Comparison of ENCODE assay signal across 1 cellular context in the genomic region with DNA sequence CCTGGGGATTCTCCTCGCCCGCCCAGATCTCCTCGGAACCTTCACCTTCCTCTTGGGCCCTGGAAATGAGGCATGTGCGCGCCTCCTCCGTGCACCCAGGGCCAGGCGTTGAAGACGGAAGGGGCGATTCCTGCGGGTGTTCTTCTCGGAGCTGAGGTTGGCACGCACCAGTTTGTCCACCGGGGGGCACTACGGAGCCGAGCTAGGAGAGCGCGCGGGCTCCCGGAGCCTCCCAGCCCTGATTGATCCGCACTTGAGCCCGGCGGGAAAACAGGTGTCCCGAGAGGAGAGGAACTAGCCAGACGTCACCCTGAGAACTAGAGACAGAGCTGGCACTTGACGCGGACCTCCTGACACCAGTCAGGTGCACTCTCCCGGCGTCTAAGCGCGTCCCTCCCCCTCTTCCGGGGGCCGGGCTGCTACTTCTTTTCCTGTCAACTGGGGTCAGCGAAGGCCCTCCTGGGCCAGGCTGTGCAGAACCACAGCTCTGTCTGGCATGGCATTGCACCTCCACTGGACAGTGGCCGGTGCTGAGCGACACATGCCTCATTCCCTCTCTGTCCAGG.
TF ChIP-seq lines count a peak whose summit lies in the region.

No MANE protein-coding gene starts in this region.

TF ChIP-seq in GM12878, 131 proteins besides CTCF, POLR2A, EP300 and RAD21 (continued from another document and continues in another):
- TF ChIP-seq GATAD2B (conservative IDR thresholded peaks at IDR 0.05; ENCODE audit: low read depth) = peak; percentile 65; the same call in 1 of the 2 replicates
- no peak for TF ChIP-seq ZZZ3 (IDR thresholded peaks at IDR 0.05; ENCODE audit: control insufficient read depth, insufficient read length, low read depth)
- no peak for TF ChIP-seq HCFC1 (IDR thresholded peaks at IDR 0.05; ENCODE audit: low read length)
- peak; percentile 65; the same call in 1 of the 2 replicates for TF ChIP-seq DPF2 (IDR thresholded peaks at IDR 0.05)
- TF ChIP-seq TCF7 (IDR thresholded peaks at IDR 0.05; ENCODE audit: borderline replicate concordance) = no peak
- no peak for TF ChIP-seq SRF (IDR thresholded peaks at IDR 0.05; ENCODE audit: low read depth in 2 of 2, low read length in 2 of 2)
- no peak for TF ChIP-seq FOS (IDR thresholded peaks at IDR 0.05; ENCODE audit: borderline replicate concordance, extremely low read depth, insufficient read length)
- TF ChIP-seq IRF3 (IDR thresholded peaks at IDR 0.05) = no peak
- no peak for TF ChIP-seq BRCA1 (IDR thresholded peaks at IDR 0.05; ENCODE audit: low read depth, low read length)
- TF ChIP-seq, protein P1, sequence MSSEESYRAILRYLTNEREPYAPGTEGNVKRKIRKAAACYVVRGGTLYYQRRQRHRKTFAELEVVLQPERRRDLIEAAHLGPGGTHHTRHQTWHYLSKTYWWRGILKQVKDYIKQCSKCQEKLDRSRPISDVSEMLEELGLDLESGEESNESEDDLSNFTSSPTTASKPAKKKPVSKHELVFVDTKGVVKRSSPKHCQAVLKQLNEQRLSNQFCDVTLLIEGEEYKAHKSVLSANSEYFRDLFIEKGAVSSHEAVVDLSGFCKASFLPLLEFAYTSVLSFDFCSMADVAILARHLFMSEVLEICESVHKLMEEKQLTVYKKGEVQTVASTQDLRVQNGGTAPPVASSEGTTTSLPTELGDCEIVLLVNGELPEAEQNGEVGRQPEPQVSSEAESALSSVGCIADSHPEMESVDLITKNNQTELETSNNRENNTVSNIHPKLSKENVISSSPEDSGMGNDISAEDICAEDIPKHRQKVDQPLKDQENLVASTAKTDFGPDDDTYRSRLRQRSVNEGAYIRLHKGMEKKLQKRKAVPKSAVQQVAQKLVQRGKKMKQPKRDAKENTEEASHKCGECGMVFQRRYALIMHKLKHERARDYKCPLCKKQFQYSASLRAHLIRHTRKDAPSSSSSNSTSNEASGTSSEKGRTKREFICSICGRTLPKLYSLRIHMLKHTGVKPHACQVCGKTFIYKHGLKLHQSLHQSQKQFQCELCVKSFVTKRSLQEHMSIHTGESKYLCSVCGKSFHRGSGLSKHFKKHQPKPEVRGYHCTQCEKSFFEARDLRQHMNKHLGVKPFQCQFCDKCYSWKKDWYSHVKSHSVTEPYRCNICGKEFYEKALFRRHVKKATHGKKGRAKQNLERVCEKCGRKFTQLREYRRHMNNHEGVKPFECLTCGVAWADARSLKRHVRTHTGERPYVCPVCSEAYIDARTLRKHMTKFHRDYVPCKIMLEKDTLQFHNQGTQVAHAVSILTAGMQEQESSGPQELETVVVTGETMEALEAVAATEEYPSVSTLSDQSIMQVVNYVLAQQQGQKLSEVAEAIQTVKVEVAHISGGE (CRISPR knock-in tag; IDR thresholded peaks at IDR 0.05) = no peak
- no peak for TF ChIP-seq CHD1 (IDR thresholded peaks at IDR 0.05; ENCODE audit: low read depth, low read length)
- TF ChIP-seq HDGF (IDR thresholded peaks at IDR 0.05) = 0 out of 2 replicates have a peak, but pooled peaks have one; percentile 31
- TF ChIP-seq RB1 (IDR thresholded peaks at IDR 0.05; ENCODE audit: borderline replicate concordance) = peak; percentile 96
- TF ChIP-seq ETV6 (conservative IDR thresholded peaks at IDR 0.05 in 1 of 2, IDR thresholded peaks at IDR 0.05 in 1 of 2; ENCODE audit: borderline replicate concordance in 1 of 2, low read depth in 1 of 2) = no peak
- TF ChIP-seq, protein P2, sequence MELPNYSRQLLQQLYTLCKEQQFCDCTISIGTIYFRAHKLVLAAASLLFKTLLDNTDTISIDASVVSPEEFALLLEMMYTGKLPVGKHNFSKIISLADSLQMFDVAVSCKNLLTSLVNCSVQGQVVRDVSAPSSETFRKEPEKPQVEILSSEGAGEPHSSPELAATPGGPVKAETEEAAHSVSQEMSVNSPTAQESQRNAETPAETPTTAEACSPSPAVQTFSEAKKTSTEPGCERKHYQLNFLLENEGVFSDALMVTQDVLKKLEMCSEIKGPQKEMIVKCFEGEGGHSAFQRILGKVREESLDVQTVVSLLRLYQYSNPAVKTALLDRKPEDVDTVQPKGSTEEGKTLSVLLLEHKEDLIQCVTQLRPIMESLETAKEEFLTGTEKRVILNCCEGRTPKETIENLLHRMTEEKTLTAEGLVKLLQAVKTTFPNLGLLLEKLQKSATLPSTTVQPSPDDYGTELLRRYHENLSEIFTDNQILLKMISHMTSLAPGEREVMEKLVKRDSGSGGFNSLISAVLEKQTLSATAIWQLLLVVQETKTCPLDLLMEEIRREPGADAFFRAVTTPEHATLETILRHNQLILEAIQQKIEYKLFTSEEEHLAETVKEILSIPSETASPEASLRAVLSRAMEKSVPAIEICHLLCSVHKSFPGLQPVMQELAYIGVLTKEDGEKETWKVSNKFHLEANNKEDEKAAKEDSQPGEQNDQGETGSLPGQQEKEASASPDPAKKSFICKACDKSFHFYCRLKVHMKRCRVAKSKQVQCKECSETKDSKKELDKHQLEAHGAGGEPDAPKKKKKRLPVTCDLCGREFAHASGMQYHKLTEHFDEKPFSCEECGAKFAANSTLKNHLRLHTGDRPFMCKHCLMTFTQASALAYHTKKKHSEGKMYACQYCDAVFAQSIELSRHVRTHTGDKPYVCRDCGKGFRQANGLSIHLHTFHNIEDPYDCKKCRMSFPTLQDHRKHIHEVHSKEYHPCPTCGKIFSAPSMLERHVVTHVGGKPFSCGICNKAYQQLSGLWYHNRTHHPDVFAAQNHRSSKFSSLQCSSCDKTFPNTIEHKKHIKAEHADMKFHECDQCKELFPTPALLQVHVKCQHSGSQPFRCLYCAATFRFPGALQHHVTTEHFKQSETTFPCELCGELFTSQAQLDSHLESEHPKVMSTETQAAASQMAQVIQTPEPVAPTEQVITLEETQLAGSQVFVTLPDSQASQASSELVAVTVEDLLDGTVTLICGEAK (IDR thresholded peaks at IDR 0.05; ENCODE audit: borderline replicate concordance) = no peak
- TF ChIP-seq, protein P3, sequence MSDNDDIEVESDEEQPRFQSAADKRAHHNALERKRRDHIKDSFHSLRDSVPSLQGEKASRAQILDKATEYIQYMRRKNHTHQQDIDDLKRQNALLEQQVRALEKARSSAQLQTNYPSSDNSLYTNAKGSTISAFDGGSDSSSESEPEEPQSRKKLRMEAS (IDR thresholded peaks at IDR 0.05; ENCODE audit: low read depth, low read length) = 0 out of 2 replicates have a peak, but pooled peaks have one; percentile 55
- TF ChIP-seq, protein P4, sequence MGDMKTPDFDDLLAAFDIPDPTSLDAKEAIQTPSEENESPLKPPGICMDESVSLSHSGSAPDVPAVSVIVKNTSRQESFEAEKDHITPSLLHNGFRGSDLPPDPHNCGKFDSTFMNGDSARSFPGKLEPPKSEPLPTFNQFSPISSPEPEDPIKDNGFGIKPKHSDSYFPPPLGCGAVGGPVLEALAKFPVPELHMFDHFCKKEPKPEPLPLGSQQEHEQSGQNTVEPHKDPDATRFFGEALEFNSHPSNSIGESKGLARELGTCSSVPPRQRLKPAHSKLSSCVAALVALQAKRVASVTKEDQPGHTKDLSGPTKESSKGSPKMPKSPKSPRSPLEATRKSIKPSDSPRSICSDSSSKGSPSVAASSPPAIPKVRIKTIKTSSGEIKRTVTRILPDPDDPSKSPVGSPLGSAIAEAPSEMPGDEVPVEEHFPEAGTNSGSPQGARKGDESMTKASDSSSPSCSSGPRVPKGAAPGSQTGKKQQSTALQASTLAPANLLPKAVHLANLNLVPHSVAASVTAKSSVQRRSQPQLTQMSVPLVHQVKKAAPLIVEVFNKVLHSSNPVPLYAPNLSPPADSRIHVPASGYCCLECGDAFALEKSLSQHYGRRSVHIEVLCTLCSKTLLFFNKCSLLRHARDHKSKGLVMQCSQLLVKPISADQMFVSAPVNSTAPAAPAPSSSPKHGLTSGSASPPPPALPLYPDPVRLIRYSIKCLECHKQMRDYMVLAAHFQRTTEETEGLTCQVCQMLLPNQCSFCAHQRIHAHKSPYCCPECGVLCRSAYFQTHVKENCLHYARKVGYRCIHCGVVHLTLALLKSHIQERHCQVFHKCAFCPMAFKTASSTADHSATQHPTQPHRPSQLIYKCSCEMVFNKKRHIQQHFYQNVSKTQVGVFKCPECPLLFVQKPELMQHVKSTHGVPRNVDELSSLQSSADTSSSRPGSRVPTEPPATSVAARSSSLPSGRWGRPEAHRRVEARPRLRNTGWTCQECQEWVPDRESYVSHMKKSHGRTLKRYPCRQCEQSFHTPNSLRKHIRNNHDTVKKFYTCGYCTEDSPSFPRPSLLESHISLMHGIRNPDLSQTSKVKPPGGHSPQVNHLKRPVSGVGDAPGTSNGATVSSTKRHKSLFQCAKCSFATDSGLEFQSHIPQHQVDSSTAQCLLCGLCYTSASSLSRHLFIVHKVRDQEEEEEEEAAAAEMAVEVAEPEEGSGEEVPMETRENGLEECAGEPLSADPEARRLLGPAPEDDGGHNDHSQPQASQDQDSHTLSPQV (IDR thresholded peaks at IDR 0.05) = 0 out of 2 replicates have a peak, but pooled peaks have one; percentile 65
- TF ChIP-seq RAD51 (IDR thresholded peaks at IDR 0.05) = peak; percentile 44; the same call in 1 of the 2 replicates
- TF ChIP-seq IKZF1 (conservative IDR thresholded peaks at IDR 0.05) = peak; percentile 92
- TF ChIP-seq YBX1 (IDR thresholded peaks at IDR 0.05) = no peak
- peak; percentile 76 to 78 for TF ChIP-seq IKZF2 (IDR thresholded peaks at IDR 0.05)
- TF ChIP-seq SMC3 (IDR thresholded peaks at IDR 0.05; ENCODE audit: borderline replicate concordance, low read length) = peak; percentile 60; the same call in 1 of the 2 replicates
- no peak for TF ChIP-seq CREB1 (IDR thresholded peaks at IDR 0.05; ENCODE audit: low read depth)
- no peak for TF ChIP-seq MYC (IDR thresholded peaks at IDR 0.05; ENCODE audit: insufficient read depth, insufficient read length, insufficient replicate concordance, low read length, severe bottlenecking)
- no peak for TF ChIP-seq SREBF1 (IDR thresholded peaks at IDR 0.05; ENCODE audit: low read length)
- TF ChIP-seq NFYA (IDR thresholded peaks at IDR 0.05; ENCODE audit: borderline replicate concordance, low read depth, low read length) = no peak
- TF ChIP-seq, protein P5, sequence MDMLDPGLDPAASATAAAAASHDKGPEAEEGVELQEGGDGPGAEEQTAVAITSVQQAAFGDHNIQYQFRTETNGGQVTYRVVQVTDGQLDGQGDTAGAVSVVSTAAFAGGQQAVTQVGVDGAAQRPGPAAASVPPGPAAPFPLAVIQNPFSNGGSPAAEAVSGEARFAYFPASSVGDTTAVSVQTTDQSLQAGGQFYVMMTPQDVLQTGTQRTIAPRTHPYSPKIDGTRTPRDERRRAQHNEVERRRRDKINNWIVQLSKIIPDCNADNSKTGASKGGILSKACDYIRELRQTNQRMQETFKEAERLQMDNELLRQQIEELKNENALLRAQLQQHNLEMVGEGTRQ (IDR thresholded peaks at IDR 0.05; ENCODE audit: borderline replicate concordance, low read depth, low read length) = no peak
- TF ChIP-seq ELK1 (IDR thresholded peaks at IDR 0.05; ENCODE audit: low read depth, low read length) = 0 out of 2 replicates have a peak, but pooled peaks have one; percentile 28
- TF ChIP-seq FOXK2 (IDR thresholded peaks at IDR 0.05) = 0 out of 2 replicates have a peak, but pooled peaks have one; percentile 24
- TF ChIP-seq BCLAF1 (IDR thresholded peaks at IDR 0.05) = no peak
- no peak for TF ChIP-seq SIX5 (IDR thresholded peaks at IDR 0.05; ENCODE audit: low read depth, low read length, severe bottlenecking)
- TF ChIP-seq CBX3 (IDR thresholded peaks at IDR 0.05; ENCODE audit: borderline replicate concordance, low read depth) = no peak
- no peak; a peak in 3 of 4 replicates for TF ChIP-seq BHLHE40 (IDR thresholded peaks at IDR 0.05; ENCODE audit: borderline replicate concordance in 1 of 2, low read depth in 2 of 2, low read length in 1 of 2)
- TF ChIP-seq ATF7 (IDR thresholded peaks at IDR 0.05; ENCODE audit: low read depth) = peak; percentile 62; the same call in 1 of the 2 replicates
- peak; percentile 74 for TF ChIP-seq RELB (IDR thresholded peaks at IDR 0.05; ENCODE audit: low read depth)
- peak; percentile 22; the same call in 1 of the 2 replicates for TF ChIP-seq ESRRA (IDR thresholded peaks at IDR 0.05; ENCODE audit: low read length)
